Comparison of ENCODE assay signal across 20 cellular contexts in the genomic region with DNA sequence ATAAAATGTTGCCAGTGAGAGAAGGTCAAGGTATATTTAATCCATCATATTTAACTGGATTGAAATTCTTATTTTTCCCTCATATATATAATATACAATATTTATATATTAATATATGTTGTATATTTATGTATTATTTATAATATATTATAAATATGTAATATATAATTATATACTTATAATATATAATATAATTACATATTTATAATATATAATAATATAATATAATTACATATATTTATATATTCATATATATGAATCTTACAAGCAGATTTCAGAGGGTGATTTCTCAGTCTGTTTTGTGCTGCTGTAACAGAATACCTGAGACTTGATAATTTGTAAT. TPM values are rescaled to one million over a fixed set of nuclear protein-coding genes. Genes with fewer than 3 reads are reported as not detected.
A peak's percentile ranks its signal among the peaks of the same experiment; 100 is the strongest.
DNase-seq lines count a peak whose midpoint lies in the region; ATAC-seq, FAIRE-seq and TF ChIP-seq lines count a peak whose summit lies in the region.
"Had no signal": no experiment of that assay in that cellular context is flagged by ENCODE, and none has a peak within 500 bp of the region (broad histone marks: within the 10 kb centered on the region; RNA-seq: fewer than 3 reads in every experiment).

No MANE protein-coding gene starts in this region.

- H3K36me3 ChIP-seq in pancreas = no peaks in the 10 kb centered on the region
- H3K36me3 ChIP-seq: BLaER1 treated with 17β-estradiol and CSF1 and Interleukin-3, amounts not matched to agents 10 nM and 100 nM had no signal

- no peak overlapping the region for H3K4me3 Mint-ChIP-seq in CD4-positive, alpha-beta T cell
- H3K4me3 Mint-ChIP-seq: B cell; CD4-positive, CD25-positive, alpha-beta regulatory T cell; IgD-negative memory B cell had no signal

- peak; percentile 0 for TF ChIP-seq CTCF in CD4-positive, alpha-beta T cell (IDR thresholded peaks at IDR 0.05)
- TF ChIP-seq CTCF in pancreas (IDR thresholded peaks at IDR 0.05) = no peak

- peaks cover 6 to 12% (median 12%) of the 10 kb centered on the region in 3 donors for H3K4me1 ChIP-seq in pancreas

- CTCF ChIA-PET in CD4-positive, alpha-beta T cell (lab: Charles Lee) = no interaction called here

- no peaks in the 10 kb centered on the region for H3K36me3 Mint-ChIP-seq in CD4-positive, alpha-beta T cell (ENCODE audit: low read depth)
- H3K36me3 Mint-ChIP-seq: CD4-positive, CD25-positive, alpha-beta regulatory T cell; IgD-negative memory B cell had no signal

- POLR2A ChIA-PET in CD4-positive, alpha-beta T cell (lab: Charles Lee) = no interaction called here

- no peaks in the 10 kb centered on the region for H3K27me3 ChIP-seq in CD4-positive, alpha-beta T cell (ENCODE audit: control insufficient read depth, insufficient read depth, low read length)
- H3K27me3 ChIP-seq in pancreas = no peaks in the 10 kb centered on the region

- H3K27me3 Mint-ChIP-seq in CD4-positive, alpha-beta T cell = no peaks in the 10 kb centered on the region

- no peaks in the 10 kb centered on the region for H3K9me3 Mint-ChIP-seq in CD4-positive, alpha-beta T cell
- H3K9me3 Mint-ChIP-seq: CD4-positive, CD25-positive, alpha-beta regulatory T cell; IgD-negative memory B cell had no signal

- intact Hi-C loops in CD4-positive, alpha-beta T cell (cut with DNase I, micrococcal nuclease) = loop anchor here in 1 of 2 experiments (5.0 kb wide), 2 partner anchors 573 to 673 kb away; no protein-coding TSS in a partner anchor
- intact Hi-C loops in pancreas (cut with DNase I) = no loop called here

- ATAC-seq in CD4-positive, alpha-beta T cell (ENCODE audit: poor library complexity) = no peak
- no peak for ATAC-seq in pancreas
- ATAC-seq in HG03342 (IDR thresholded peaks at IDR 0.05; ENCODE audit: unreplicated experiment) = no peak
- ATAC-seq in HG03457 (IDR thresholded peaks at IDR 0.05; ENCODE audit: unreplicated experiment) = no peak
- ATAC-seq: HepG2 had no signal

- H3K4me3 ChIP-seq in pancreas = no peak overlapping the region
- H3K4me3 ChIP-seq: BLaER1 treated with 17β-estradiol and CSF1 and Interleukin-3, amounts not matched to agents 10 nM and 100 nM; GM23248 had no signal

- DNase-seq in CD4-positive, alpha-beta T cell = no peak
- no peak for DNase-seq in RCC 7860 (ENCODE audit: low spot score)
- no peak for DNase-seq in pancreas
- no peak for DNase-seq in T-helper 2 cell
- no peak for DNase-seq in NCI-H2171 treated with DMSO at 0.1 percent for 48 hours (lab: John Stamatoyannopoulos, UW)
- DNase-seq: Caco-2; CD4-positive, CD25-positive, alpha-beta regulatory T cell; GDM1; KBM-7 had no signal

- FAIRE-seq in RCC 7860 (lab: Jason Lieb, UNC) (peak; percentile 87), colon (lab: Jason Lieb, UNC) (peak; percentile 74), pancreas (lab: Jason Lieb, UNC) (peak; percentile 93)
- FAIRE-seq: D721Med, GM12892, GM18507, HepG2 had no signal

- H3K9me3 ChIP-seq in CD4-positive, alpha-beta T cell (ENCODE audit: control insufficient read depth, low read length) = no peaks in the 10 kb centered on the region
- H3K9me3 ChIP-seq in pancreas = no peaks in the 10 kb centered on the region
- H3K9me3 ChIP-seq: BLaER1 treated with 17β-estradiol and CSF1 and Interleukin-3, amounts not matched to agents 10 nM and 100 nM; Caco-2 had no signal

- no peak overlapping the region for H3K27ac ChIP-seq in CD4-positive, alpha-beta T cell (ENCODE audit: low read depth, low read length)
- no peak overlapping the region for H3K27ac ChIP-seq in pancreas
- H3K27ac ChIP-seq: BLaER1 treated with 17β-estradiol and CSF1 and Interleukin-3, amounts not matched to agents 10 nM and 100 nM; GM23248 had no signal

- no peak overlapping the region for H3K27ac Mint-ChIP-seq in CD4-positive, alpha-beta T cell
- H3K27ac Mint-ChIP-seq: B cell; CD4-positive, CD25-positive, alpha-beta regulatory T cell; IgD-negative memory B cell had no signal

- H3K4me1 Mint-ChIP-seq in CD4-positive, alpha-beta T cell (ENCODE audit: low read depth) = no peaks in the 10 kb centered on the region
- H3K4me1 Mint-ChIP-seq: CD4-positive, CD25-positive, alpha-beta regulatory T cell; IgD-negative memory B cell had no signal

RNA-seq across cellular contexts. Expression of gene TLE3, which starts 52.7 kb away (rescaled TPM):
- 100 to 1,000 TPM; 159 to 167 TPM for total RNA-seq in CD4-positive, alpha-beta T cell
- total RNA-seq in pancreas = 10 to 100 TPM; 13.9 to 37.2 (median 21.7) TPM
- 10 to 100 TPM; 12.5 to 13.0 TPM for polyA plus RNA-seq in pancreas

Comparison
In these comparisons a context has a peak if more than half of its experiments do, and no peak if none do; other contexts are left out.
1. RNA of gene TLE3, which starts 52.7 kb away (total RNA-seq): 159 to 167 TPM in CD4-positive, alpha-beta T cell; 13.9 to 37.2 TPM in pancreas; every median in the first group is over 4 times any median in the second.